In genomic region chr16:26818393-26818792, GRCh38 we compare ENCODE assay signal across 9 cellular contexts.
"Had no signal": no experiment of that assay in that cellular context is flagged by ENCODE, and none has a peak within 500 bp of the region (broad histone marks: within the 10 kb centered on the region; RNA-seq: fewer than 3 reads in every experiment).

No MANE protein-coding gene starts in this region.

- H3K4me3 Mint-ChIP-seq: HFFc6 had no signal

- H3K27ac ChIP-seq: GM23248, HL-60 had no signal

- H3K36me3 ChIP-seq: HAP-1 had no signal

- DNase-seq: GOT3, H7, HFFc6, IMR-90, KBM-7 had no signal

- ATAC-seq: HCT116 had no signal

- H3K27ac Mint-ChIP-seq: HFFc6 had no signal

- H3K9me3 Mint-ChIP-seq: HFFc6 had no signal

- H3K9me3 ChIP-seq: HAP-1 had no signal
